26 cellular contexts compared by ENCODE assay signal in the genomic region with DNA sequence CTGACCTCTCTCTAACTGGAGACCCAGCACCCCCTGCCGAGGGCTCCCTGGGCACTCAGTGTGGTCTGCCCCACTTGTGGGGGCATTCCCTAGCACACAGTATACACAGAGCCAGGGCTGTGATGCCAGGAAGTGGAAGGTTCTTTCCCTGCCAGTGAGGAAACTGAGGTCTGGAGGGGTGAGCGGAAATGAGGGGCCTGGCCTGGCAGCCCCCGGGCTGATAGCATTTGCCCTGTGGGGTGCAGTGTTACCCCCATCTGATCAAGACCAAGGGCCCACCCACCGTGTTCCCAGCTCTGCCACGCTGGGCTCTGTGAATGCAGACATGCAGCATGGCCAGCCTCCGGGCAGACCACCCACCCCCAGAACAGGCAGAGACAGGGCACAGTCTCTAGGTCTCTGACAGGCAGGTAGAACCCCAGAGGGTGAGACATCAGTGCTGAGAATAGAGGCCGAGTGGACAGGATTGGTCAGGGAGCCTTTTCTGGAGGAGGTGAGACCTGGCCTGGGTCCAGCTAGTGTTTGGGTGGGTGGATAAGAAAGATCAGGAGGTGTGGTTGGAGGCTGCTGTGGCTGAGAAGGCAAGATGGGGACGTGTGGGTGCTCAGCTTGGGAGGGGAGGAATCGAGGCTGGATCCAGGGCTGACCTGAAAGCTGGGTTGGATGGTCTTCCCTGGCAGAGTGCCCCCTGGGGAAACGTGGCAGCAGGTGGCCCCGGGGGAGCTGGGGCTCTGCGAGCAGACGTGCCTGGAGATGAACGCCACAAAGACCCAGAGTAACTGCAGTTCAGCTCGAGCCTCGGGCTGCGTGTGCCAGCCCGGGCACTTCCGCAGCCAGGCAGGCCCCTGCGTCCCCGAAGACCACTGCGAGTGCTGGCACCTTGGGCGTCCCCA. TPM values are rescaled to one million over a fixed set of nuclear protein-coding genes. Genes with fewer than 3 reads are reported as not detected.
A peak's percentile ranks its signal among the peaks of the same experiment; 100 is the strongest.
DNase-seq lines count a peak whose midpoint lies in the region; ATAC-seq and TF ChIP-seq lines count a peak whose summit lies in the region.
"Had no signal": no experiment of that assay in that cellular context is flagged by ENCODE, and none has a peak within 500 bp of the region (broad histone marks: within the 10 kb centered on the region; RNA-seq: fewer than 3 reads in every experiment).

No MANE protein-coding gene starts in this region.

- TF ChIP-seq CTCF in left ventricle myocardium inferior (IDR thresholded peaks at IDR 0.05; ENCODE audit: borderline replicate concordance) (no peak), heart right ventricle (IDR thresholded peaks at IDR 0.05) (no peak), Panc1 (IDR thresholded peaks at IDR 0.05) (no peak), lower lobe of right lung (IDR thresholded peaks at IDR 0.05) (no peak)

- H3K9me3 ChIP-seq in left ventricle myocardium inferior (replicated peaks) (no peaks in the 10 kb centered on the region), heart right ventricle (no peaks in the 10 kb centered on the region), Panc1 (ENCODE audit: control insufficient read depth, insufficient read depth, low read depth, low read length) (no peaks in the 10 kb centered on the region), lower lobe of right lung (no peaks in the 10 kb centered on the region)
- H3K9me3 ChIP-seq: breast epithelium, colonic mucosa, esophagus squamous epithelium, gastroesophageal sphincter, Peyer's patch, psoas muscle had no signal

- POLR2A ChIA-PET in Panc1 (lab: Charles Lee): interaction anchor here (0.6 kb wide), 1 partner anchor 11 kb away, joined by 3 read pairs; no protein-coding TSS in a partner anchor

- no TSS peak for BruUV-seq in Panc1 (replicated peaks; lab: Mats Ljungman, UMichigan)

- DNase-seq in left ventricle myocardium inferior (peak; percentile 9), heart right ventricle (no peak), Panc1 (ENCODE audit: low read depth, low spot score) (no peak), lower lobe of right lung (peak; percentile 39), NCI-H2107 treated with DMSO at 0.1 percent for 48 hours (lab: John Stamatoyannopoulos, UW; ENCODE audit: unreplicated experiment) (no peak), DMS79 treated with DMSO at 0.1 percent for 48 hours (lab: John Stamatoyannopoulos, UW) (no peak), cortex of kidney (lab: John Stamatoyannopoulos, UW) (no peak)
- DNase-seq: ACHN; activated CD8-positive, alpha-beta memory T cell treated with anti-CD3 and anti-CD28 coated beads for 24 hours; activated naive CD4-positive, alpha-beta T cell; activated T-cell treated with anti-CD3 and anti-CD28 coated beads, Interleukin-2, amount 50 U/mL, for 1 hour; amniotic stem cell; C1 segment of cervical spinal cord; Calu3; colonic mucosa; esophagus squamous epithelium; HFFc6; islet precursor cell; NCI-H1105 treated with DMSO at 0.1 percent for 48 hours; NCI-H2107; NCI-H510A treated with DMSO at 0.1 percent for 48 hours; Peyer's patch had no signal

- ATAC-seq in heart right ventricle (no peak), Panc1 (0 out of 2 replicates have a peak, but pooled peaks have one; percentile 40), lower lobe of right lung (no peak), GM21619 (IDR thresholded peaks at IDR 0.05; ENCODE audit: unreplicated experiment) (no peak)
- ATAC-seq: gastroesophageal sphincter, psoas muscle had no signal

- WGBS in heart right ventricle, 2 donors: 81 to 84% methylated on average over 23 of the region's 23 CpGs

- peaks cover 12% of the 10 kb centered on the region for H3K27me3 ChIP-seq in left ventricle myocardium inferior (ENCODE audit: low read depth)
- H3K27me3 ChIP-seq in heart right ventricle: peaks cover 0 to 13% (median 2%) of the 10 kb centered on the region in 7 donors
- 0 out of 2 replicates have a peak, but pooled peaks cover 4% of the 10 kb centered on the region for H3K27me3 ChIP-seq in Panc1 (ENCODE audit: control insufficient read depth, insufficient read depth, low read length)
- H3K27me3 ChIP-seq in lower lobe of right lung (ENCODE audit: low read depth): peaks cover 8% of the 10 kb centered on the region
- H3K27me3 ChIP-seq: breast epithelium, colonic mucosa, Peyer's patch had no signal

- H3K4me1 ChIP-seq in left ventricle myocardium inferior (no peaks in the 10 kb centered on the region), heart right ventricle (no peaks in the 10 kb centered on the region), Panc1 (ENCODE audit: control insufficient read depth, insufficient read depth, low read length) (no peaks in the 10 kb centered on the region), lower lobe of right lung (no peaks in the 10 kb centered on the region)
- H3K4me1 ChIP-seq: breast epithelium, colonic mucosa, gastroesophageal sphincter, Peyer's patch, psoas muscle had no signal

- intact Hi-C loops in left ventricle myocardium inferior (cut with micrococcal nuclease) (no loop called here), heart right ventricle (cut with DNase I) (no loop called here), Panc1 (cut with micrococcal nuclease; ENCODE audit: unreplicated experiment) (no loop called here), lower lobe of right lung (cut with DNase I) (no loop called here)

- H3K4me3 ChIP-seq in left ventricle myocardium inferior: no peak overlapping the region
- H3K4me3 ChIP-seq in heart right ventricle: no peak overlapping the region
- H3K4me3 ChIP-seq in Panc1 (ENCODE audit: low read depth in 2 of 2, low read length in 2 of 2): no peak overlapping the region
- no peak overlapping the region for H3K4me3 ChIP-seq in lower lobe of right lung
- H3K4me3 ChIP-seq: breast epithelium, colonic mucosa, esophagus squamous epithelium, gastroesophageal sphincter, Peyer's patch, psoas muscle had no signal

- H3K27ac ChIP-seq in left ventricle myocardium inferior (replicated peaks): no peak overlapping the region
- no peak overlapping the region for H3K27ac ChIP-seq in heart right ventricle
- H3K27ac ChIP-seq in Panc1 (ENCODE audit: low read length): no peak overlapping the region
- no peak overlapping the region for H3K27ac ChIP-seq in lower lobe of right lung
- H3K27ac ChIP-seq: breast epithelium, colonic mucosa, esophagus squamous epithelium, gastroesophageal sphincter, Peyer's patch, psoas muscle had no signal

- in situ Hi-C loops in Panc1 (cut with HindIII; ENCODE audit: low pct_unique_long_range_greater_than_20kb, low sequenced_read_pairs): no loop called here

- H3K36me3 ChIP-seq in left ventricle myocardium inferior (no peaks in the 10 kb centered on the region), heart right ventricle (no peaks in the 10 kb centered on the region), Panc1 (ENCODE audit: control insufficient read depth, insufficient read depth, low read length) (no peaks in the 10 kb centered on the region), lower lobe of right lung (no peaks in the 10 kb centered on the region)
- H3K36me3 ChIP-seq: breast epithelium, colonic mucosa, esophagus squamous epithelium, gastroesophageal sphincter, Peyer's patch had no signal

- CTCF ChIA-PET in Panc1 (lab: Charles Lee): no interaction called here

RNA-seq across cellular contexts. Expression of a gene that starts 10.8 kb away (rescaled TPM):
- total RNA-seq in left ventricle myocardium inferior (10.4 TPM), heart right ventricle (10 to 100 TPM in 6 of 10 donors, 1 to 10 TPM in 4; 7.4 to 13.3 (median 10.5) TPM), Panc1 (2021; ENCODE audit: unreplicated experiment) (6.8 TPM), lower lobe of right lung (20.7 TPM)
- polyA plus RNA-seq in heart right ventricle: 1 to 10 TPM; 3.9 to 9.6 TPM
- 9.2 TPM for polyA plus RNA-seq in Panc1 (2012; ENCODE audit: insufficient read length)

RNA-seq across cellular contexts. Expression of a gene that starts 46.4 kb away (rescaled TPM):
- total RNA-seq in left ventricle myocardium inferior (120 TPM), heart right ventricle (100 to 1,000 TPM in 5 of 10 donors, 10 to 100 TPM in 5; 69.2 to 119 (median 96.7) TPM), Panc1 (2021; ENCODE audit: unreplicated experiment) (44.7 TPM), lower lobe of right lung (17.9 TPM)
- polyA plus RNA-seq in heart right ventricle: 10 to 100 TPM; 27.5 to 46.5 TPM
- 61.2 TPM for polyA plus RNA-seq in Panc1 (2012; ENCODE audit: insufficient read length)

RNA-seq across cellular contexts. Expression of a gene that starts 53.9 kb away (rescaled TPM):
- total RNA-seq in left ventricle myocardium inferior: 5.2 TPM
- total RNA-seq in heart right ventricle: 1 to 10 TPM; 2.2 to 7.3 (median 4.6) TPM
- polyA plus RNA-seq in heart right ventricle: 10 to 100 TPM in 1 of 2 donors, 1 to 10 TPM in 1; 5.7 to 10.5 TPM
- total RNA-seq in Panc1 (2021; ENCODE audit: unreplicated experiment): 18.1 TPM
- polyA plus RNA-seq in Panc1 (2012; ENCODE audit: insufficient read length): 37.3 TPM
- total RNA-seq in lower lobe of right lung: 23.0 TPM

Comparison
In these comparisons a context has a peak if more than half of its experiments do, and no peak if none do; other contexts are left out.
1. DNase-seq: peak in left ventricle myocardium inferior (single experiment) and lower lobe of right lung (single experiment); none in heart right ventricle (0 of 2), Panc1 (single experiment), NCI-H2107 treated with DMSO at 0.1 percent for 48 hours (single experiment), DMS79 treated with DMSO at 0.1 percent for 48 hours (single experiment) and cortex of kidney (single experiment).